Comparison of ENCODE assay signal across 22 cellular contexts in the genomic region with DNA sequence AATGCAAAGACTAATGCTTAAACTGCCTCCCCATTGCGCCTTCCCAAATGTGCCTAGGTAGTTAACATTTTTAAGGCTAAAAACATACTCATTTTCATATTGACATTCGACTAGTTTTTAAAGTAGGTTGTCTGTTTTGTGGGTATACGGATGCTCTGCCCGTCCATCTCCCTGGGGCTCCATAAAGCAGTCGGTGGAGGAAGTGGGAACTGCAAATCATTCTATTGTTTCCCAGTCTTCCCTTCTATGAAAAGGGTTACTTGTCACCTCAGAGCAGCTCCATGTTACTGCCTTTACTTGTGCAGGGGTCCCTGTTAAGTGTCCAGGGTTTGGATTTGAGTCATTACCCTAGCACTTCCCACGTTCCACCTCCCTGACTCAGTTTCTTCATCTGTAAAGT.
"Had no signal": no experiment of that assay in that cellular context is flagged by ENCODE, and none has a peak within 500 bp of the region (broad histone marks: within the 10 kb centered on the region; RNA-seq: fewer than 3 reads in every experiment).

No MANE protein-coding gene starts in this region.

- H3K27ac ChIP-seq: foreskin keratinocyte, heart right ventricle, ovary, sigmoid colon, thoracic aorta had no signal

- H3K4me1 ChIP-seq: foreskin keratinocyte, heart right ventricle, sigmoid colon had no signal

- DNase-seq: activated CD4-positive, alpha-beta T cell treated with anti-CD3 and anti-CD28 coated beads for 4 hours; activated CD4-positive, alpha-beta T cell treated with anti-CD3 and anti-CD28 coated beads, Interleukin-2, amount 50 U/mL, for 4 hours; activated effector memory CD4-positive, alpha-beta T cell treated with Interleukin-2 at 50 U/mL for 16 hours; activated naive CD4-positive, alpha-beta T cell treated with Interleukin-2 at 50 U/mL for 16 hours; activated T-cell treated with anti-CD3 and anti-CD28 coated beads for 4 hours; activated T-cell treated with anti-CD3 and anti-CD28 coated beads, Interleukin-2, amount 50 U/mL, for 72 hours; effector memory CD4-positive, alpha-beta T cell; foreskin keratinocyte; heart right ventricle; naive B cell; nephron progenitor cell; ovary; retina; sigmoid colon; stimulated activated CD4-positive, alpha-beta T cell treated with anti-CD3 and anti-CD28 coated beads, Interleukin-4, amount 100 ng/mL, for 24 hours had no signal

- H3K4me3 ChIP-seq: heart right ventricle, ovary, sigmoid colon, thoracic aorta had no signal

- ATAC-seq: activated T-cell treated with anti-CD3 and anti-CD28 coated beads, Interleukin-2, amount 50 U/mL, for 72 hours; foreskin keratinocyte; heart right ventricle; stimulated activated effector memory CD8-positive, alpha-beta T cell treated with anti-CD3 and anti-CD28 coated beads, Interleukin-12 subunit alpha, Interleukin-12 subunit beta, amount 100 ng/mL, for 72 hours had no signal

- H3K36me3 ChIP-seq: heart right ventricle, ovary, sigmoid colon, thoracic aorta had no signal

- H3K9me3 ChIP-seq: heart right ventricle, ovary, sigmoid colon, thoracic aorta had no signal

- H3K36me3 Mint-ChIP-seq: naive B cell had no signal

- H3K27me3 ChIP-seq: foreskin keratinocyte, heart right ventricle, ovary, sigmoid colon had no signal

- H3K27me3 Mint-ChIP-seq: activated naive CD8-positive, alpha-beta T cell; central memory CD8-positive, alpha-beta T cell; naive B cell; progenitor cell of endocrine pancreas; stimulated activated naive CD8-positive, alpha-beta T cell treated with anti-CD3 and anti-CD28 coated beads, Interleukin-15, Interleukin-2, amounts not matched to agents 100 ng/mL and 50 ng/mL, for 24 hours had no signal

- H3K27ac Mint-ChIP-seq: activated naive CD8-positive, alpha-beta T cell; activated T-cell treated with anti-CD3 and anti-CD28 coated beads, Interleukin-2, amount 50 U/mL, for 72 hours; mesothelial cell of epicardium; nephron progenitor cell; progenitor cell of endocrine pancreas; stimulated activated naive CD8-positive, alpha-beta T cell treated with anti-CD3 and anti-CD28 coated beads, Interleukin-15, Interleukin-2, amounts not matched to agents 100 ng/mL and 50 ng/mL, for 24 hours had no signal

- H3K4me3 Mint-ChIP-seq: activated naive CD8-positive, alpha-beta T cell; activated T-cell treated with anti-CD3 and anti-CD28 coated beads, Interleukin-2, amount 50 U/mL, for 72 hours; central memory CD8-positive, alpha-beta T cell; mesothelial cell of epicardium; nephron progenitor cell; stimulated activated effector memory CD8-positive, alpha-beta T cell treated with anti-CD3 and anti-CD28 coated beads, Interleukin-12 subunit alpha, Interleukin-12 subunit beta, amount 100 ng/mL, for 72 hours; stimulated activated naive CD8-positive, alpha-beta T cell treated with anti-CD3 and anti-CD28 coated beads, Interleukin-15, Interleukin-2, amounts not matched to agents 100 ng/mL and 50 ng/mL, for 24 hours had no signal

- H3K9me3 Mint-ChIP-seq: activated T-cell treated with anti-CD3 and anti-CD28 coated beads, Interleukin-2, amount 50 U/mL, for 72 hours; central memory CD8-positive, alpha-beta T cell; mesothelial cell of epicardium; naive B cell; nephron progenitor cell; stimulated activated effector memory CD8-positive, alpha-beta T cell treated with anti-CD3 and anti-CD28 coated beads, Interleukin-12 subunit alpha, Interleukin-12 subunit beta, amount 100 ng/mL, for 72 hours; stimulated activated naive CD8-positive, alpha-beta T cell treated with anti-CD3 and anti-CD28 coated beads, Interleukin-15, Interleukin-2, amounts not matched to agents 100 ng/mL and 50 ng/mL, for 24 hours had no signal
